In genomic region chr6:133754298-133754697, GRCh38 we compare ENCODE assay signal across 38 cellular contexts.
"Had no signal": no experiment of that assay in that cellular context is flagged by ENCODE, and none has a peak within 500 bp of the region (broad histone marks: within the 10 kb centered on the region; RNA-seq: fewer than 3 reads in every experiment).

No MANE protein-coding gene starts in this region.

- H3K27me3 ChIP-seq: adrenal gland, ascending aorta, body of pancreas, brain microvascular endothelial cell, breast epithelium had no signal

- H3K36me3 ChIP-seq: adrenal gland, ascending aorta, brain microvascular endothelial cell, breast epithelium, cardiac muscle cell had no signal

- H3K4me1 ChIP-seq: adrenal gland, body of pancreas, breast epithelium had no signal

- DNase-seq: activated effector memory CD4-positive, alpha-beta T cell treated with anti-CD3 and anti-CD28 coated beads, Interleukin-2, amount 50 U/mL, for 16 hours; activated effector memory CD4-positive, alpha-beta T cell treated with Interleukin-2 at 50 U/mL for 16 hours; activated gamma-delta T cell; activated gamma-delta T cell treated with Interleukin-2 at 50 U/mL for 16 hours; activated naive CD4-positive, alpha-beta T cell; activated naive CD4-positive, alpha-beta T cell treated with anti-CD3 and anti-CD28 coated beads for 36 hours; activated naive CD4-positive, alpha-beta T cell treated with anti-CD3 and anti-CD28 coated beads, Interleukin-2, amount 10 ng/mL, durations not matched to agents 7 days and 5 days; activated naive CD4-positive, alpha-beta T cell treated with anti-CD3 and anti-CD28 coated beads, Interleukin-2, amount 50 U/mL, for 16 hours; activated naive CD4-positive, alpha-beta T cell treated with Interleukin-2 at 50 U/mL for 16 hours; activated naive CD8-positive, alpha-beta T cell treated with anti-CD3 and anti-CD28 coated beads for 36 hours; activated naive CD8-positive, alpha-beta T cell treated with anti-CD3 and anti-CD28 coated beads, Interleukin-2, amount 10 ng/mL, durations not matched to agents 7 days and 5 days; activated naive CD8-positive, alpha-beta T cell treated with anti-CD3 and anti-CD28 coated beads, Interleukin-2, amount 50 U/mL, for 24 hours; activated T-cell treated with anti-CD3 and anti-CD28 coated beads, Interleukin-2, amount 50 U/mL, for 1 hour; activated T-cell treated with anti-CD3 and anti-CD28 coated beads, Interleukin-2, amount 50 U/mL, for 24 hours; activated T-cell treated with anti-CD3 and anti-CD28 coated beads, Interleukin-2, amount 50 U/mL, for 4 hours; activated T-cell treated with anti-CD3 and anti-CD28 coated beads, Interleukin-2, amount 50 U/mL, for 48 hours; activated T-cell treated with anti-CD3 and anti-CD28 coated beads, Interleukin-2, amount 50 U/mL, for 72 hours; adrenal gland; amniotic stem cell; amygdala; anterior cingulate cortex; aorta; body of pancreas; brain microvascular endothelial cell; caudate nucleus; central memory CD4-positive, alpha-beta T cell; cerebellar nuclear complex had no signal

- H3K4me3 ChIP-seq: adrenal gland, ascending aorta, body of pancreas, breast epithelium, cardiac muscle cell had no signal

- H3K27me3 Mint-ChIP-seq: activated naive CD4-positive, alpha-beta T cell treated with anti-CD3 and anti-CD28 coated beads, Interleukin-2, amount 10 ng/mL, durations not matched to agents 7 days and 5 days; activated naive CD8-positive, alpha-beta T cell treated with anti-CD3 and anti-CD28 coated beads for 36 hours; activated T-helper 17 cell treated with anti-CD3 and anti-CD28 coated beads, Interleukin-2, amount 50 U/mL, for 72 hours had no signal

- ATAC-seq: activated naive CD4-positive, alpha-beta T cell treated with anti-CD3 and anti-CD28 coated beads, Interleukin-2, amount 50 U/mL, for 72 hours; activated naive CD8-positive, alpha-beta T cell treated with anti-CD3 and anti-CD28 coated beads, Interleukin-2, amount 50 U/mL, for 24 hours; activated T-cell treated with anti-CD3 and anti-CD28 coated beads, Interleukin-2, amount 50 U/mL, for 4 hours; activated T-cell treated with anti-CD3 and anti-CD28 coated beads, Interleukin-2, amount 50 U/mL, for 72 hours; activated T-helper 17 cell treated with anti-CD3 and anti-CD28 coated beads, Interleukin-2, amount 50 U/mL, for 72 hours had no signal

- H3K9me3 Mint-ChIP-seq: activated naive CD4-positive, alpha-beta T cell treated with anti-CD3 and anti-CD28 coated beads for 36 hours; activated naive CD4-positive, alpha-beta T cell treated with anti-CD3 and anti-CD28 coated beads, Interleukin-2, amount 10 ng/mL, durations not matched to agents 7 days and 5 days; activated naive CD4-positive, alpha-beta T cell treated with anti-CD3 and anti-CD28 coated beads, Interleukin-2, amount 50 U/mL, for 24 hours; activated naive CD4-positive, alpha-beta T cell treated with anti-CD3 and anti-CD28 coated beads, Interleukin-2, amount 50 U/mL, for 72 hours; activated naive CD8-positive, alpha-beta T cell treated with anti-CD3 and anti-CD28 coated beads for 36 hours; activated naive CD8-positive, alpha-beta T cell treated with anti-CD3 and anti-CD28 coated beads, Interleukin-2, amount 10 ng/mL, durations not matched to agents 7 days and 5 days; activated naive CD8-positive, alpha-beta T cell treated with anti-CD3 and anti-CD28 coated beads, Interleukin-2, amount 50 U/mL, for 24 hours; activated T-cell treated with anti-CD3 and anti-CD28 coated beads, Interleukin-2, amount 50 U/mL, for 24 hours; activated T-cell treated with anti-CD3 and anti-CD28 coated beads, Interleukin-2, amount 50 U/mL, for 4 hours; activated T-cell treated with anti-CD3 and anti-CD28 coated beads, Interleukin-2, amount 50 U/mL, for 72 hours; activated T-helper 1 cell treated with anti-CD3 and anti-CD28 coated beads, Interleukin-12 subunit alpha, Interleukin-12 subunit beta, Interleukin-2, Interleukin-4 antibody, amounts not matched to agents 30 ng/mL and 10 ng/mL and 1 ng/mL, durations not matched to agents 14 hours and 24 hours and 36 hours; activated T-helper 17 cell treated with anti-CD3 and anti-CD28 coated beads, Interleukin-2, amount 50 U/mL, for 72 hours; activated T-helper 2 cell treated with anti-CD3 and anti-CD28 coated beads, Interferon-gamma antibody, Interleukin-2, Interleukin-4, amounts not matched to agents 10 μg/mL and 5 μg/mL and 100 μg/mL, durations not matched to agents 14 hours and 24 hours and 36 hours; brain; central memory CD8-positive, alpha-beta T cell had no signal

- H3K36me3 Mint-ChIP-seq: activated naive CD4-positive, alpha-beta T cell treated with anti-CD3 and anti-CD28 coated beads, Interleukin-2, amount 10 ng/mL, durations not matched to agents 7 days and 5 days; activated naive CD4-positive, alpha-beta T cell treated with anti-CD3 and anti-CD28 coated beads, Interleukin-2, amount 50 U/mL, for 24 hours; activated naive CD4-positive, alpha-beta T cell treated with anti-CD3 and anti-CD28 coated beads, Interleukin-2, amount 50 U/mL, for 72 hours; activated naive CD8-positive, alpha-beta T cell; activated naive CD8-positive, alpha-beta T cell treated with anti-CD3 and anti-CD28 coated beads for 36 hours; activated naive CD8-positive, alpha-beta T cell treated with anti-CD3 and anti-CD28 coated beads, Interleukin-2, amount 10 ng/mL, durations not matched to agents 7 days and 5 days; brain had no signal

- H3K27ac ChIP-seq: adrenal gland, ascending aorta, body of pancreas, brain microvascular endothelial cell, breast epithelium, cardiac muscle cell had no signal

- H3K27ac Mint-ChIP-seq: activated naive CD4-positive, alpha-beta T cell treated with anti-CD3 and anti-CD28 coated beads for 36 hours; activated naive CD4-positive, alpha-beta T cell treated with anti-CD3 and anti-CD28 coated beads, Interleukin-2, amount 10 ng/mL, durations not matched to agents 7 days and 5 days; activated naive CD4-positive, alpha-beta T cell treated with anti-CD3 and anti-CD28 coated beads, Interleukin-2, amount 50 U/mL, for 24 hours; activated naive CD4-positive, alpha-beta T cell treated with anti-CD3 and anti-CD28 coated beads, Interleukin-2, amount 50 U/mL, for 72 hours; activated naive CD8-positive, alpha-beta T cell; activated naive CD8-positive, alpha-beta T cell treated with anti-CD3 and anti-CD28 coated beads for 36 hours; activated naive CD8-positive, alpha-beta T cell treated with anti-CD3 and anti-CD28 coated beads, Interleukin-2, amount 10 ng/mL, durations not matched to agents 7 days and 5 days; activated naive CD8-positive, alpha-beta T cell treated with anti-CD3 and anti-CD28 coated beads, Interleukin-2, amount 50 U/mL, for 24 hours; activated T-cell treated with anti-CD3 and anti-CD28 coated beads, Interleukin-2, amount 50 U/mL, for 24 hours; activated T-cell treated with anti-CD3 and anti-CD28 coated beads, Interleukin-2, amount 50 U/mL, for 72 hours; activated T-helper 1 cell treated with anti-CD3 and anti-CD28 coated beads, Interleukin-12 subunit alpha, Interleukin-12 subunit beta, Interleukin-2, Interleukin-4 antibody, amounts not matched to agents 30 ng/mL and 10 ng/mL and 1 ng/mL, durations not matched to agents 14 hours and 24 hours and 36 hours; activated T-helper 17 cell treated with anti-CD3 and anti-CD28 coated beads, Interleukin-2, amount 50 U/mL, for 72 hours; activated T-helper 2 cell treated with anti-CD3 and anti-CD28 coated beads, Interferon-gamma antibody, Interleukin-2, Interleukin-4, amounts not matched to agents 10 μg/mL and 5 μg/mL and 100 μg/mL, durations not matched to agents 14 hours and 24 hours and 36 hours; brain had no signal

- H3K4me3 Mint-ChIP-seq: activated naive CD4-positive, alpha-beta T cell treated with anti-CD3 and anti-CD28 coated beads for 36 hours; activated naive CD4-positive, alpha-beta T cell treated with anti-CD3 and anti-CD28 coated beads, Interleukin-2, amount 10 ng/mL, durations not matched to agents 7 days and 5 days; activated naive CD4-positive, alpha-beta T cell treated with anti-CD3 and anti-CD28 coated beads, Interleukin-2, amount 50 U/mL, for 24 hours; activated naive CD8-positive, alpha-beta T cell; activated naive CD8-positive, alpha-beta T cell treated with anti-CD3 and anti-CD28 coated beads for 36 hours; activated naive CD8-positive, alpha-beta T cell treated with anti-CD3 and anti-CD28 coated beads, Interleukin-2, amount 10 ng/mL, durations not matched to agents 7 days and 5 days; activated naive CD8-positive, alpha-beta T cell treated with anti-CD3 and anti-CD28 coated beads, Interleukin-2, amount 50 U/mL, for 24 hours; activated T-cell treated with anti-CD3 and anti-CD28 coated beads, Interleukin-2, amount 50 U/mL, for 24 hours; activated T-cell treated with anti-CD3 and anti-CD28 coated beads, Interleukin-2, amount 50 U/mL, for 4 hours; activated T-cell treated with anti-CD3 and anti-CD28 coated beads, Interleukin-2, amount 50 U/mL, for 72 hours; activated T-helper 1 cell treated with anti-CD3 and anti-CD28 coated beads, Interleukin-12 subunit alpha, Interleukin-12 subunit beta, Interleukin-2, Interleukin-4 antibody, amounts not matched to agents 30 ng/mL and 10 ng/mL and 1 ng/mL, durations not matched to agents 14 hours and 24 hours and 36 hours; activated T-helper 17 cell treated with anti-CD3 and anti-CD28 coated beads, Interleukin-2, amount 50 U/mL, for 72 hours; brain; central memory CD8-positive, alpha-beta T cell had no signal

- H3K9me3 ChIP-seq: adrenal gland, ascending aorta, body of pancreas, breast epithelium had no signal

- H3K4me1 Mint-ChIP-seq: activated naive CD4-positive, alpha-beta T cell treated with anti-CD3 and anti-CD28 coated beads, Interleukin-2, amount 10 ng/mL, durations not matched to agents 7 days and 5 days; activated naive CD4-positive, alpha-beta T cell treated with anti-CD3 and anti-CD28 coated beads, Interleukin-2, amount 50 U/mL, for 24 hours; activated naive CD8-positive, alpha-beta T cell treated with anti-CD3 and anti-CD28 coated beads for 36 hours; activated naive CD8-positive, alpha-beta T cell treated with anti-CD3 and anti-CD28 coated beads, Interleukin-2, amount 10 ng/mL, durations not matched to agents 7 days and 5 days; activated naive CD8-positive, alpha-beta T cell treated with anti-CD3 and anti-CD28 coated beads, Interleukin-2, amount 50 U/mL, for 24 hours; activated T-helper 17 cell treated with anti-CD3 and anti-CD28 coated beads, Interleukin-2, amount 50 U/mL, for 72 hours; central memory CD8-positive, alpha-beta T cell had no signal
